ENCODE assay signal across 8 cellular contexts in genomic region chr11:16902182-16902581, GRCh38.
DNase-seq lines count a peak whose midpoint lies in the region; ATAC-seq and TF ChIP-seq lines count a peak whose summit lies in the region.

No MANE protein-coding gene starts in this region.

- H3K4me1 ChIP-seq in Peyer's patch: peaks cover 0 to 61% (median 15%) of the 10 kb centered on the region in 4 donors

- no peaks in the 10 kb centered on the region for H3K9me3 ChIP-seq in Peyer's patch

- DNase-seq in Peyer's patch: no peak
- DNase-seq in stimulated activated CD4-positive, alpha-beta T cell treated with anti-CD3 and anti-CD28 coated beads, Interleukin-1b, Interleukin-23, amount 100 ng/mL, for 48 hours: peak; percentile 58
- no peak for DNase-seq in ACHN
- DNase-seq in COLO829 (ENCODE audit: low spot score): no peak
- no peak for DNase-seq in D341Med (ENCODE audit: low spot score)
- no peak for DNase-seq in NCI-H1436 treated with DMSO at 0.1 percent for 48 hours (lab: John Stamatoyannopoulos, UW)

- no peak for TF ChIP-seq POLR2A in Peyer's patch (IDR thresholded peaks at IDR 0.05)

- TF ChIP-seq CTCF in Peyer's patch (IDR thresholded peaks at IDR 0.05): no peak

- ATAC-seq in GM19035 (IDR thresholded peaks at IDR 0.05; ENCODE audit: unreplicated experiment) (peak; percentile 81), HG02798 (IDR thresholded peaks at IDR 0.05; ENCODE audit: poor library complexity, unreplicated experiment) (peak; percentile 81)

- H3K4me3 ChIP-seq in Peyer's patch: no peak overlapping the region

- H3K27ac ChIP-seq in Peyer's patch: peak overlapping the region in 3 of 4 donors; percentile 52 to 81 (median 67)

- in situ Hi-C loops in ACHN (cut with HindIII; ENCODE audit: low pct_ligation_motif_present, low pct_unique_long_range_greater_than_20kb, low sequenced_read_pairs): no loop called here

- H3K27me3 ChIP-seq in Peyer's patch: no peaks in the 10 kb centered on the region

- no peaks in the 10 kb centered on the region for H3K36me3 ChIP-seq in Peyer's patch
